16 cellular contexts compared by ENCODE assay signal in genomic region chr11:118933486-118933885, GRCh38. TPM values are rescaled to one million over a fixed set of nuclear protein-coding genes. Genes with fewer than 3 reads are reported as not detected.
DNase-seq lines count a peak whose midpoint lies in the region; ATAC-seq, FAIRE-seq and TF ChIP-seq lines count a peak whose summit lies in the region.
"Had no signal": no experiment of that assay in that cellular context is flagged by ENCODE, and none has a peak within 500 bp of the region (broad histone marks: within the 10 kb centered on the region; RNA-seq: fewer than 3 reads in every experiment).

No MANE protein-coding gene starts in this region.

- no peak overlapping the region for H3K27ac ChIP-seq in endothelial cell of umbilical vein (ENCODE audit: insufficient read depth, low read depth, low read length)
- H3K27ac ChIP-seq in uterus = peak overlapping the region; percentile 71 to 78

- DNase-seq in Right ventricle myocardium inferior (ENCODE audit: missing footprints) (no peak), cardiac septum (ENCODE audit: low spot score) (no peak), endothelial cell of umbilical vein (ENCODE audit: low read depth, low spot score) (peak; percentile 44), uterus (peak; percentile 65), SHP77 (lab: John Stamatoyannopoulos, UW) (no peak), globus pallidus (ENCODE audit: low spot score) (no peak)
- peak in 1 of 10 donors; percentile 37 for DNase-seq in naive thymus-derived CD8-positive, alpha-beta T cell
- DNase-seq: activated CD4-positive, alpha-beta T cell treated with anti-CD3 and anti-CD28 coated beads, Interleukin-2, amount 10 ng/mL, durations not matched to agents 7 days and 5 days; DMS53; foreskin melanocyte; NCI-H345; stimulated activated CD8-positive, alpha-beta memory T cell treated with anti-CD3 and anti-CD28 coated beads, Interleukin-4, amount 100 ng/mL, for 48 hours had no signal

- no peak for TF ChIP-seq POLR2A in endothelial cell of umbilical vein (IDR thresholded peaks at IDR 0.05; ENCODE audit: low read depth, low read length)
- no peak for TF ChIP-seq POLR2A in uterus (IDR thresholded peaks at IDR 0.05)

- H3K4me1 ChIP-seq in endothelial cell of umbilical vein (ENCODE audit: control insufficient read depth, extremely low read depth, insufficient read depth, low read length) (peaks cover 8% of the 10 kb centered on the region), uterus (peaks cover 0 to 11% of the 10 kb centered on the region in 2 donors)

- H3K4me1 Mint-ChIP-seq in naive thymus-derived CD8-positive, alpha-beta T cell = peaks cover 20 to 45% (median 35%) of the 10 kb centered on the region in 4 donors

- dilution Hi-C loops in endothelial cell of umbilical vein (cut with MboI; ENCODE audit: extremely low pct_ligation_motif_present, low sequenced_read_pairs) = no loop called here

- no TSS peak for BruUV-seq in endothelial cell of umbilical vein (replicated peaks; lab: Mats Ljungman, UMichigan)

- peak overlapping the region; percentile 71 for H2AFZ ChIP-seq in endothelial cell of umbilical vein (ENCODE audit: low read depth, low read length)

- no peaks in the 10 kb centered on the region for H3K9me3 ChIP-seq in endothelial cell of umbilical vein (replicated peaks; ENCODE audit: control insufficient read depth, insufficient read depth, low read length)
- H3K9me3 ChIP-seq in uterus = no peaks in the 10 kb centered on the region

- intact Hi-C loops in Right ventricle myocardium inferior (cut with DNase I) (loop anchor here (5.0 kb wide), 1 partner anchor 36 kb away; no protein-coding TSS in a partner anchor), cardiac septum (cut with DNase I) (no loop called here), endothelial cell of umbilical vein (cut with micrococcal nuclease) (no loop called here), uterus (cut with DNase I; ENCODE audit: low total_unique reads) (no loop called here)

- no peaks in the 10 kb centered on the region for H3K27me3 Mint-ChIP-seq in naive thymus-derived CD8-positive, alpha-beta T cell
- H3K27me3 Mint-ChIP-seq: activated CD4-positive, alpha-beta T cell treated with anti-CD3 and anti-CD28 coated beads, Interleukin-2, amount 10 ng/mL, durations not matched to agents 7 days and 5 days had no signal

- H3K27me3 ChIP-seq in endothelial cell of umbilical vein (ENCODE audit: control insufficient read depth in 2 of 2, insufficient read depth in 2 of 2, low read length in 2 of 2) (peaks cover 0 to 2% of the 10 kb centered on the region in 2 experiments), uterus (no peaks in the 10 kb centered on the region)

- H3K36me3 Mint-ChIP-seq in naive thymus-derived CD8-positive, alpha-beta T cell = no peaks in the 10 kb centered on the region

- H3K4me3 Mint-ChIP-seq in naive thymus-derived CD8-positive, alpha-beta T cell = no peak overlapping the region
- H3K4me3 Mint-ChIP-seq: activated CD4-positive, alpha-beta T cell treated with anti-CD3 and anti-CD28 coated beads, Interleukin-2, amount 10 ng/mL, durations not matched to agents 7 days and 5 days had no signal

- POLR2A ChIA-PET in endothelial cell of umbilical vein (lab: Charles Lee) = no interaction called here
- POLR2A ChIA-PET in naive thymus-derived CD8-positive, alpha-beta T cell (lab: Charles Lee) = interaction anchor here (0.6 to 5.9 kb wide), 2 partner anchors 8 to 164 kb away, joined by 4 to 50 read pairs; no protein-coding TSS in a partner anchor

- CTCF ChIA-PET in endothelial cell of umbilical vein (lab: Charles Lee) = interaction anchor here (1.3 to 1.6 kb wide), 3 partner anchors 27 to 244 kb away, joined by 3 to 6 read pairs (median 3); no protein-coding TSS in a partner anchor

- no peak overlapping the region for H3K4me3 ChIP-seq in endothelial cell of umbilical vein (replicated peaks in 1 of 3; ENCODE audit: insufficient read depth in 1 of 3, low read depth in 1 of 3, low read length in 3 of 3)
- no peak overlapping the region for H3K4me3 ChIP-seq in uterus

- no peaks in the 10 kb centered on the region for H3K9me1 ChIP-seq in endothelial cell of umbilical vein (replicated peaks; ENCODE audit: control insufficient read depth, extremely low read depth, insufficient read depth, low read length)

- no peaks in the 10 kb centered on the region for H3K79me2 ChIP-seq in endothelial cell of umbilical vein (ENCODE audit: control insufficient read depth, insufficient read depth, low read length)

- no peak overlapping the region for H3K9ac ChIP-seq in endothelial cell of umbilical vein (replicated peaks; ENCODE audit: extremely low read depth, insufficient read depth, low read length)

- ATAC-seq in Right ventricle myocardium inferior (peak; percentile 17), GM21515 (IDR thresholded peaks at IDR 0.05; ENCODE audit: unreplicated experiment) (no peak)
- ATAC-seq in naive thymus-derived CD8-positive, alpha-beta T cell = no peak

- H3K9me3 Mint-ChIP-seq in naive thymus-derived CD8-positive, alpha-beta T cell = no peaks in the 10 kb centered on the region
- H3K9me3 Mint-ChIP-seq: activated CD4-positive, alpha-beta T cell treated with anti-CD3 and anti-CD28 coated beads, Interleukin-2, amount 10 ng/mL, durations not matched to agents 7 days and 5 days; activated T-helper 2 cell treated with anti-CD3 and anti-CD28 coated beads, Interferon-gamma antibody, Interleukin-2, Interleukin-4, amounts not matched to agents 10 μg/mL and 5 μg/mL and 100 μg/mL, durations not matched to agents 14 hours and 24 hours and 36 hours had no signal

- H3K36me3 ChIP-seq in endothelial cell of umbilical vein (ENCODE audit: control insufficient read depth in 2 of 2, extremely low read depth in 1 of 2, insufficient read depth in 2 of 2, low read length in 2 of 2) = no peaks in the 10 kb centered on the region
- H3K36me3 ChIP-seq in uterus = no peaks in the 10 kb centered on the region

- FAIRE-seq in endothelial cell of umbilical vein (lab: Jason Lieb, UNC) = no peak

- H3K4me2 ChIP-seq in endothelial cell of umbilical vein (ENCODE audit: insufficient read depth, low read length) = no peak overlapping the region

- TF ChIP-seq CTCF in endothelial cell of umbilical vein (IDR thresholded peaks at IDR 0.05; ENCODE audit: extremely low read depth in 1 of 2, insufficient read depth in 1 of 2, low read depth in 1 of 2, low read length in 2 of 2) (no peak), uterus (IDR thresholded peaks at IDR 0.05) (no peak)

- H4K20me1 ChIP-seq in endothelial cell of umbilical vein (replicated peaks; ENCODE audit: control insufficient read depth, extremely low read depth, insufficient read depth, low read length) = no peaks in the 10 kb centered on the region

- H3K27ac Mint-ChIP-seq in naive thymus-derived CD8-positive, alpha-beta T cell = peak overlapping the region; percentile 31 to 91 (median 75)
- H3K27ac Mint-ChIP-seq: activated CD4-positive, alpha-beta T cell treated with anti-CD3 and anti-CD28 coated beads, Interleukin-2, amount 10 ng/mL, durations not matched to agents 7 days and 5 days; activated T-helper 2 cell treated with anti-CD3 and anti-CD28 coated beads, Interferon-gamma antibody, Interleukin-2, Interleukin-4, amounts not matched to agents 10 μg/mL and 5 μg/mL and 100 μg/mL, durations not matched to agents 14 hours and 24 hours and 36 hours had no signal

RNA-seq across cellular contexts. Expression of gene BCL9L, which starts 7.8 kb away (rescaled TPM):
- total RNA-seq in Right ventricle myocardium inferior = 44.5 TPM
- total RNA-seq in cardiac septum = 41.4 TPM
- 44.7 and 48.8 TPM in 2 replicates for total RNA-seq in endothelial cell of umbilical vein
- polyA plus RNA-seq in endothelial cell of umbilical vein = 7.3 and 10.2 TPM in 2 replicates
- 6.5 and 8.0 TPM in 2 replicates for polyA plus RNA-seq in endothelial cell of umbilical vein (2011; cell fraction: cytosol; rRNA removed)
- polyA plus RNA-seq in endothelial cell of umbilical vein (2011; cell fraction: nucleus; rRNA removed) = 10.3 and 10.7 TPM in 2 replicates
- 34.2 and 37.1 TPM in 2 replicates for polyA plus RNA-seq in endothelial cell of umbilical vein (2012)
- polyA minus RNA-seq in endothelial cell of umbilical vein = 6.4 and 6.9 TPM in 2 replicates
- 24.1 TPM for polyA minus RNA-seq in endothelial cell of umbilical vein (2011; cell fraction: cytosol; rRNA and poly(A)+ RNA removed)
- polyA minus RNA-seq in endothelial cell of umbilical vein (2011; cell fraction: nucleus; rRNA and poly(A)+ RNA removed) = 6.1 and 20.0 TPM in 2 replicates
- total RNA-seq in naive thymus-derived CD8-positive, alpha-beta T cell = 100 to 1,000 TPM; 283 TPM
- 1 to 10 TPM; 3.1 to 8.7 (median 4.3) TPM for polyA plus RNA-seq in naive thymus-derived CD8-positive, alpha-beta T cell
- 100 to 1,000 TPM in 1 of 4 donors, 10 to 100 TPM in 1, 1 to 10 TPM in 2; 2.9 to 157 (median 13.7) TPM for total RNA-seq in uterus

RNA-seq across cellular contexts. Expression of gene UPK2, which starts 22.6 kb away (rescaled TPM):
- total RNA-seq in Right ventricle myocardium inferior (not detected), cardiac septum (not detected), endothelial cell of umbilical vein (not detected in 2 replicates), uterus (not detected)
- 0.11 and 0.13 TPM in 2 replicates for polyA plus RNA-seq in endothelial cell of umbilical vein
- polyA plus RNA-seq in endothelial cell of umbilical vein (2011; cell fraction: cytosol; rRNA removed) = 0.07 TPM in 1 of 2 replicates, not detected in the other
- not detected in 2 replicates for polyA plus RNA-seq in endothelial cell of umbilical vein (2011; cell fraction: nucleus; rRNA removed)
- not detected in 2 replicates for polyA plus RNA-seq in endothelial cell of umbilical vein (2012)
- polyA minus RNA-seq in endothelial cell of umbilical vein = not detected in 2 replicates
- not detected for polyA minus RNA-seq in endothelial cell of umbilical vein (2011; cell fraction: cytosol; rRNA and poly(A)+ RNA removed)
- not detected in 2 replicates for polyA minus RNA-seq in endothelial cell of umbilical vein (2011; cell fraction: nucleus; rRNA and poly(A)+ RNA removed)
- under 1 TPM in 1 of 2 experiments, not detected in 1; 0.52 TPM for total RNA-seq in naive thymus-derived CD8-positive, alpha-beta T cell
- polyA plus RNA-seq in naive thymus-derived CD8-positive, alpha-beta T cell = under 1 TPM in 1 of 3 donors, not detected in 2; 0.22 TPM
- total RNA-seq: activated T-helper 2 cell treated with anti-CD3 and anti-CD28 coated beads, Interferon-gamma antibody, Interleukin-2, Interleukin-4, amounts not matched to agents 10 μg/mL and 5 μg/mL and 100 μg/mL, durations not matched to agents 14 hours and 24 hours and 36 hours; T-helper 1 cell treated with Interleukin-12 subunit alpha and Interleukin-12 subunit beta and Interleukin-4 antibody, amounts not matched to agents 30 ng/mL and 1 ng/mL, for 36 hours had no signal
- polyA plus RNA-seq: AG04450 had no signal

RNA-seq across cellular contexts. Expression of gene FOXR1, which starts 38.1 kb away (rescaled TPM):
- total RNA-seq in Right ventricle myocardium inferior (not detected), cardiac septum (not detected), endothelial cell of umbilical vein (not detected in 2 replicates), uterus (not detected)
- not detected in 2 replicates for polyA plus RNA-seq in endothelial cell of umbilical vein
- polyA plus RNA-seq in endothelial cell of umbilical vein (2011; cell fraction: cytosol; rRNA removed) = not detected in 2 replicates
- polyA plus RNA-seq in endothelial cell of umbilical vein (2011; cell fraction: nucleus; rRNA removed) = not detected in 2 replicates
- not detected in 2 replicates for polyA plus RNA-seq in endothelial cell of umbilical vein (2012)
- not detected in 2 replicates for polyA minus RNA-seq in endothelial cell of umbilical vein
- not detected for polyA minus RNA-seq in endothelial cell of umbilical vein (2011; cell fraction: cytosol; rRNA and poly(A)+ RNA removed)
- polyA minus RNA-seq in endothelial cell of umbilical vein (2011; cell fraction: nucleus; rRNA and poly(A)+ RNA removed) = not detected in 2 replicates
- total RNA-seq in naive thymus-derived CD8-positive, alpha-beta T cell = not detected
- polyA plus RNA-seq in naive thymus-derived CD8-positive, alpha-beta T cell = not detected
- total RNA-seq: activated CD4-positive, alpha-beta T cell treated with anti-CD3 and anti-CD28 coated beads, Interleukin-2, amount 10 ng/mL, durations not matched to agents 7 days and 5 days; activated T-helper 2 cell treated with anti-CD3 and anti-CD28 coated beads, Interferon-gamma antibody, Interleukin-2, Interleukin-4, amounts not matched to agents 10 μg/mL and 5 μg/mL and 100 μg/mL, durations not matched to agents 14 hours and 24 hours and 36 hours; T-helper 1 cell treated with Interleukin-12 subunit alpha and Interleukin-12 subunit beta and Interleukin-4 antibody, amounts not matched to agents 30 ng/mL and 1 ng/mL, for 36 hours had no signal
- polyA plus RNA-seq: AG04450 had no signal

RNA-seq across cellular contexts. Expression of gene CXCR5, which starts 49.8 kb away (rescaled TPM):
- not detected for total RNA-seq in Right ventricle myocardium inferior
- not detected for total RNA-seq in cardiac septum
- total RNA-seq in endothelial cell of umbilical vein = not detected in 2 replicates
- not detected in 2 replicates for polyA plus RNA-seq in endothelial cell of umbilical vein
- polyA plus RNA-seq in endothelial cell of umbilical vein (2011; cell fraction: cytosol; rRNA removed) = not detected in 2 replicates
- not detected in 2 replicates for polyA plus RNA-seq in endothelial cell of umbilical vein (2011; cell fraction: nucleus; rRNA removed)
- polyA plus RNA-seq in endothelial cell of umbilical vein (2012) = not detected in 2 replicates
- polyA minus RNA-seq in endothelial cell of umbilical vein = not detected in 2 replicates
- polyA minus RNA-seq in endothelial cell of umbilical vein (2011; cell fraction: cytosol; rRNA and poly(A)+ RNA removed) = not detected
- polyA minus RNA-seq in endothelial cell of umbilical vein (2011; cell fraction: nucleus; rRNA and poly(A)+ RNA removed) = not detected in 2 replicates
- total RNA-seq in naive thymus-derived CD8-positive, alpha-beta T cell = 1 to 10 TPM; 3.2 to 3.5 TPM
- under 1 TPM; 0.17 to 0.63 (median 0.29) TPM for polyA plus RNA-seq in naive thymus-derived CD8-positive, alpha-beta T cell
- under 1 TPM in 1 of 4 donors, not detected in 3; 0.14 TPM for total RNA-seq in uterus
- polyA plus RNA-seq: AG04450 had no signal

Comparison
In these comparisons a context has a peak if more than half of its experiments do, and no peak if none do; other contexts are left out.
1. DNase-seq: peak in endothelial cell of umbilical vein (single experiment) and uterus (2 of 2); none in Right ventricle myocardium inferior (single experiment), cardiac septum (single experiment), SHP77 (0 of 2) and globus pallidus (single experiment).